ENCODE assay signal across 1 cellular context in the genomic region with DNA sequence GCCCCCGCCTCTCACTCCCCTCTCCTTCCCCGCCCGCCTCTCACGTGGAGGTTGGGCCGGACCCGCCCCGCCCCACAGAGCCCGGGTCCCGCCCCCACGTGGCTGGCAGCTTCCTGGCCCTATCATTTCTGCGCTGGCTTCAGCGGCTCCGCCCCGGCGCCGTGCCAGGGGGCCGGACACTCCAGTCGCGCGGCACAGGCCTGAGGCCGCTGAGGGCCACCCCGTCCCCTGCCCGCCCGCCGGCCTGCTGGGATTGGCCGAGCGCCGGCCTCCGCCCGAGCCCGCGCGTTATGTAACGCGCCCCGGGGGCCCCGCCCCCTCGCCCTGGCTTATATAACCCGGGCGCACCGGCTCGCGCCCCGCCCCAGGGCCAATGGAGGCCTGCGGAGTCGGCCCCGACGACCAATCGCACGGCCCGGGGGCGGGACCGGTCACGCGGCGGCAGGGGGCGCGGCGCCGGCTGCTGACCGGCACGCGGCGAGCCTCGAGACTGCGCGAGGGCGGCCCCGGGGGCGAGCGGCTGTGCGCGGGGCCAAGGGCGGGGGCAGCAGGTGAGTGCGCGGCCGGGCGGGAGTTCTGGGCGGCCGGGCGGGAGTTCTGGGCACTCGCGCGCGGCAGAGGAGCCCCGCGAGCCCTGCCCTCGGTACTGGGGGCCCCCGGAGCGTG.
TF ChIP-seq lines count a peak whose summit lies in the region.

Gene PER3, plus strand, starts transcription at position 466 of the 666 bp plus-strand sequence. CDS start 587 bp downstream, outside the sequence.

TF ChIP-seq in K562, 482 proteins besides CTCF, POLR2A, EP300 and RAD21 (continued from another document and continues in another):
- TF ChIP-seq, protein P1, sequence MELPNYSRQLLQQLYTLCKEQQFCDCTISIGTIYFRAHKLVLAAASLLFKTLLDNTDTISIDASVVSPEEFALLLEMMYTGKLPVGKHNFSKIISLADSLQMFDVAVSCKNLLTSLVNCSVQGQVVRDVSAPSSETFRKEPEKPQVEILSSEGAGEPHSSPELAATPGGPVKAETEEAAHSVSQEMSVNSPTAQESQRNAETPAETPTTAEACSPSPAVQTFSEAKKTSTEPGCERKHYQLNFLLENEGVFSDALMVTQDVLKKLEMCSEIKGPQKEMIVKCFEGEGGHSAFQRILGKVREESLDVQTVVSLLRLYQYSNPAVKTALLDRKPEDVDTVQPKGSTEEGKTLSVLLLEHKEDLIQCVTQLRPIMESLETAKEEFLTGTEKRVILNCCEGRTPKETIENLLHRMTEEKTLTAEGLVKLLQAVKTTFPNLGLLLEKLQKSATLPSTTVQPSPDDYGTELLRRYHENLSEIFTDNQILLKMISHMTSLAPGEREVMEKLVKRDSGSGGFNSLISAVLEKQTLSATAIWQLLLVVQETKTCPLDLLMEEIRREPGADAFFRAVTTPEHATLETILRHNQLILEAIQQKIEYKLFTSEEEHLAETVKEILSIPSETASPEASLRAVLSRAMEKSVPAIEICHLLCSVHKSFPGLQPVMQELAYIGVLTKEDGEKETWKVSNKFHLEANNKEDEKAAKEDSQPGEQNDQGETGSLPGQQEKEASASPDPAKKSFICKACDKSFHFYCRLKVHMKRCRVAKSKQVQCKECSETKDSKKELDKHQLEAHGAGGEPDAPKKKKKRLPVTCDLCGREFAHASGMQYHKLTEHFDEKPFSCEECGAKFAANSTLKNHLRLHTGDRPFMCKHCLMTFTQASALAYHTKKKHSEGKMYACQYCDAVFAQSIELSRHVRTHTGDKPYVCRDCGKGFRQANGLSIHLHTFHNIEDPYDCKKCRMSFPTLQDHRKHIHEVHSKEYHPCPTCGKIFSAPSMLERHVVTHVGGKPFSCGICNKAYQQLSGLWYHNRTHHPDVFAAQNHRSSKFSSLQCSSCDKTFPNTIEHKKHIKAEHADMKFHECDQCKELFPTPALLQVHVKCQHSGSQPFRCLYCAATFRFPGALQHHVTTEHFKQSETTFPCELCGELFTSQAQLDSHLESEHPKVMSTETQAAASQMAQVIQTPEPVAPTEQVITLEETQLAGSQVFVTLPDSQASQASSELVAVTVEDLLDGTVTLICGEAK (IDR thresholded peaks at IDR 0.05), result no peak
- TF ChIP-seq, protein P1 (CRISPR knock-in tag; IDR thresholded peaks at IDR 0.05), result no peak
- TF ChIP-seq SP2 (IDR thresholded peaks at IDR 0.05; ENCODE audit: extremely low read depth, low read depth, low read length, poor library complexity, severe bottlenecking) (peak; percentile 66), MBD2 (IDR thresholded peaks at IDR 0.05; ENCODE audit: borderline replicate concordance, low read depth) (peak; percentile 37; the same call in 1 of the 2 replicates), ZNF175 (CRISPR knock-in tag; IDR thresholded peaks at IDR 0.05; ENCODE audit: low read depth) (no peak), RCOR1 (IDR thresholded peaks at IDR 0.05; ENCODE audit: borderline replicate concordance in 1 of 2, low read depth in 2 of 2, low read length in 2 of 2) (peak in 1 of 2 experiments; percentile 24; a peak in 1 of 4 replicates), MAZ (CRISPR knock-in tag; conservative IDR thresholded peaks at IDR 0.05 in 1 of 2, IDR thresholded peaks at IDR 0.05 in 1 of 2) (peak in 1 of 2 experiments; percentile 93; a peak in 2 of 4 replicates), HDAC1 (IDR thresholded peaks at IDR 0.05) (0 out of 4 replicates have a peak, but pooled peaks of 1 of the 2 experiments have one; percentile 12), RBFOX2 (IDR thresholded peaks at IDR 0.05; ENCODE audit: low read depth, low read length) (peak; percentile 49; the same call in 1 of the 2 replicates), FOXP1 (CRISPR knock-in tag; IDR thresholded peaks at IDR 0.05) (peak; percentile 29; the same call in 1 of the 2 replicates), ATF1 (CRISPR knock-in tag; IDR thresholded peaks at IDR 0.05) (0 out of 2 replicates have a peak, but pooled peaks have one; percentile 7), ATF1 (tag; IDR thresholded peaks at IDR 0.05) (peak; percentile 69), KLF13 (tag; IDR thresholded peaks at IDR 0.05; ENCODE audit: borderline replicate concordance, low read depth) (peak; percentile 90; the same call in 1 of the 2 replicates), DACH1 (IDR thresholded peaks at IDR 0.05; ENCODE audit: partially characterized antibody) (no peak), JUN (IDR thresholded peaks at IDR 0.05; ENCODE audit: borderline replicate concordance, low read depth, low read length) (peak; percentile 44; the same call in 1 of the 2 replicates), JUN (CRISPR knock-in tag; IDR thresholded peaks at IDR 0.05; ENCODE audit: borderline replicate concordance) (no peak), RBM25 (IDR thresholded peaks at IDR 0.05; ENCODE audit: low read depth, low read length, severe bottlenecking) (peak; percentile 97), NR4A1 (CRISPR knock-in tag; IDR thresholded peaks at IDR 0.05) (no peak), NR4A1 (tag; IDR thresholded peaks at IDR 0.05) (0 out of 2 replicates have a peak, but pooled peaks have one; percentile 39), CREM (IDR thresholded peaks at IDR 0.05; ENCODE audit: low read depth) (peak; percentile 59), MNT (conservative IDR thresholded peaks at IDR 0.05) (peak; percentile 69 to 87), ATF6 (CRISPR knock-in tag; IDR thresholded peaks at IDR 0.05) (0 out of 2 replicates have a peak, but pooled peaks have one; percentile 49), CREB1 (IDR thresholded peaks at IDR 0.05) (peak; percentile 64; the same call in 1 of the 2 replicates), CREB1 (CRISPR knock-in tag; IDR thresholded peaks at IDR 0.05) (peak; percentile 69), GTF2A2 (tag; IDR thresholded peaks at IDR 0.05) (peak; percentile 38; the same call in 1 of the 2 replicates), SNRNP70 (optimal IDR thresholded peaks at IDR 0.05; ENCODE audit: low read depth, low read length) (no peak), MXI1 (IDR thresholded peaks at IDR 0.05; ENCODE audit: low read depth, low read length) (peak; percentile 48; the same call in 1 of the 2 replicates), NEUROD1 (IDR thresholded peaks at IDR 0.05; ENCODE audit: borderline replicate concordance, low read depth, low read length, partially characterized antibody) (peak; percentile 55)
- TF ChIP-seq, protein P2, sequence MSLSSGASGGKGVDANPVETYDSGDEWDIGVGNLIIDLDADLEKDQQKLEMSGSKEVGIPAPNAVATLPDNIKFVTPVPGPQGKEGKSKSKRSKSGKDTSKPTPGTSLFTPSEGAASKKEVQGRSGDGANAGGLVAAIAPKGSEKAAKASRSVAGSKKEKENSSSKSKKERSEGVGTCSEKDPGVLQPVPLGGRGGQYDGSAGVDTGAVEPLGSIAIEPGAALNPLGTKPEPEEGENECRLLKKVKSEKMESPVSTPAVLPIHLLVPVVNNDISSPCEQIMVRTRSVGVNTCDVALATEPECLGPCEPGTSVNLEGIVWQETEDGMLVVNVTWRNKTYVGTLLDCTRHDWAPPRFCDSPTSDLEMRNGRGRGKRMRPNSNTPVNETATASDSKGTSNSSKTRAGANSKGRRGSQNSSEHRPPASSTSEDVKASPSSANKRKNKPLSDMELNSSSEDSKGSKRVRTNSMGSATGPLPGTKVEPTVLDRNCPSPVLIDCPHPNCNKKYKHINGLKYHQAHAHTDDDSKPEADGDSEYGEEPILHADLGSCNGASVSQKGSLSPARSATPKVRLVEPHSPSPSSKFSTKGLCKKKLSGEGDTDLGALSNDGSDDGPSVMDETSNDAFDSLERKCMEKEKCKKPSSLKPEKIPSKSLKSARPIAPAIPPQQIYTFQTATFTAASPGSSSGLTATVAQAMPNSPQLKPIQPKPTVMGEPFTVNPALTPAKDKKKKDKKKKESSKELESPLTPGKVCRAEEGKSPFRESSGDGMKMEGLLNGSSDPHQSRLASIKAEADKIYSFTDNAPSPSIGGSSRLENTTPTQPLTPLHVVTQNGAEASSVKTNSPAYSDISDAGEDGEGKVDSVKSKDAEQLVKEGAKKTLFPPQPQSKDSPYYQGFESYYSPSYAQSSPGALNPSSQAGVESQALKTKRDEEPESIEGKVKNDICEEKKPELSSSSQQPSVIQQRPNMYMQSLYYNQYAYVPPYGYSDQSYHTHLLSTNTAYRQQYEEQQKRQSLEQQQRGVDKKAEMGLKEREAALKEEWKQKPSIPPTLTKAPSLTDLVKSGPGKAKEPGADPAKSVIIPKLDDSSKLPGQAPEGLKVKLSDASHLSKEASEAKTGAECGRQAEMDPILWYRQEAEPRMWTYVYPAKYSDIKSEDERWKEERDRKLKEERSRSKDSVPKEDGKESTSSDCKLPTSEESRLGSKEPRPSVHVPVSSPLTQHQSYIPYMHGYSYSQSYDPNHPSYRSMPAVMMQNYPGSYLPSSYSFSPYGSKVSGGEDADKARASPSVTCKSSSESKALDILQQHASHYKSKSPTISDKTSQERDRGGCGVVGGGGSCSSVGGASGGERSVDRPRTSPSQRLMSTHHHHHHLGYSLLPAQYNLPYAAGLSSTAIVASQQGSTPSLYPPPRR (CRISPR knock-in tag; IDR thresholded peaks at IDR 0.05; ENCODE audit: borderline replicate concordance), result no peak
- TF ChIP-seq, protein P3, sequence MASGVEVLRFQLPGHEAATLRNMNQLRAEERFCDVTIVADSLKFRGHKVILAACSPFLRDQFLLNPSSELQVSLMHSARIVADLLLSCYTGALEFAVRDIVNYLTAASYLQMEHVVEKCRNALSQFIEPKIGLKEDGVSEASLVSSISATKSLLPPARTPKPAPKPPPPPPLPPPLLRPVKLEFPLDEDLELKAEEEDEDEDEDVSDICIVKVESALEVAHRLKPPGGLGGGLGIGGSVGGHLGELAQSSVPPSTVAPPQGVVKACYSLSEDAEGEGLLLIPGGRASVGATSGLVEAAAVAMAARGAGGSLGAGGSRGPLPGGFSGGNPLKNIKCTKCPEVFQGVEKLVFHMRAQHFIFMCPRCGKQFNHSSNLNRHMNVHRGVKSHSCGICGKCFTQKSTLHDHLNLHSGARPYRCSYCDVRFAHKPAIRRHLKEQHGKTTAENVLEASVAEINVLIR (CRISPR knock-in tag; IDR thresholded peaks at IDR 0.05), result peak; percentile 16; the same call in 1 of the 2 replicates
- TF ChIP-seq, protein P4, sequence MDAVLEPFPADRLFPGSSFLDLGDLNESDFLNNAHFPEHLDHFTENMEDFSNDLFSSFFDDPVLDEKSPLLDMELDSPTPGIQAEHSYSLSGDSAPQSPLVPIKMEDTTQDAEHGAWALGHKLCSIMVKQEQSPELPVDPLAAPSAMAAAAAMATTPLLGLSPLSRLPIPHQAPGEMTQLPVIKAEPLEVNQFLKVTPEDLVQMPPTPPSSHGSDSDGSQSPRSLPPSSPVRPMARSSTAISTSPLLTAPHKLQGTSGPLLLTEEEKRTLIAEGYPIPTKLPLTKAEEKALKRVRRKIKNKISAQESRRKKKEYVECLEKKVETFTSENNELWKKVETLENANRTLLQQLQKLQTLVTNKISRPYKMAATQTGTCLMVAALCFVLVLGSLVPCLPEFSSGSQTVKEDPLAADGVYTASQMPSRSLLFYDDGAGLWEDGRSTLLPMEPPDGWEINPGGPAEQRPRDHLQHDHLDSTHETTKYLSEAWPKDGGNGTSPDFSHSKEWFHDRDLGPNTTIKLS (IDR thresholded peaks at IDR 0.05; ENCODE audit: borderline replicate concordance, low read depth), result peak; percentile 88
